19 cellular contexts compared by ENCODE assay signal in genomic region chr22:29690481-29690880, GRCh38. TPM values are rescaled to one million over a fixed set of nuclear protein-coding genes. Genes with fewer than 3 reads are reported as not detected.
DNase-seq lines count a peak whose midpoint lies in the region; ATAC-seq and TF ChIP-seq lines count a peak whose summit lies in the region.
"Had no signal": no experiment of that assay in that cellular context is flagged by ENCODE, and none has a peak within 500 bp of the region (broad histone marks: within the 10 kb centered on the region; RNA-seq: fewer than 3 reads in every experiment).

No MANE protein-coding gene starts in this region.

- peaks cover 0 to 41% (median 7%) of the 10 kb centered on the region in 4 donors for H3K36me3 ChIP-seq in sigmoid colon

- no peak for ATAC-seq in HG02678 (IDR thresholded peaks at IDR 0.05; ENCODE audit: unreplicated experiment)
- ATAC-seq in GM19467 (IDR thresholded peaks at IDR 0.05; ENCODE audit: unreplicated experiment) = no peak
- ATAC-seq: stimulated activated memory B cell treated with anti-CD40 and anti-IgM and Interleukin-4, amounts not matched to agents 10 μg/mL and 1 μg/mL and 100 μg/mL, for 72 hours had no signal

- no peak overlapping the region for H3K4me3 Mint-ChIP-seq in chondrocyte (ENCODE audit: unreplicated experiment)
- no peak overlapping the region for H3K4me3 Mint-ChIP-seq in HFFc6
- H3K4me3 Mint-ChIP-seq: central memory CD8-positive, alpha-beta T cell; H9; stimulated activated memory B cell treated with anti-CD40 and anti-IgM and Interleukin-4, amounts not matched to agents 10 μg/mL and 1 μg/mL and 100 μg/mL, for 72 hours had no signal

- H3K9me3 Mint-ChIP-seq in chondrocyte (ENCODE audit: low read depth) (no peaks in the 10 kb centered on the region), HFFc6 (no peaks in the 10 kb centered on the region)
- H3K9me3 Mint-ChIP-seq: central memory CD8-positive, alpha-beta T cell; H9; stimulated activated memory B cell treated with anti-CD40 and anti-IgM and Interleukin-4, amounts not matched to agents 10 μg/mL and 1 μg/mL and 100 μg/mL, for 72 hours had no signal

- no peak overlapping the region for H3K4me3 ChIP-seq in foreskin fibroblast (ENCODE audit: low read depth in 1 of 2, low read length in 2 of 2)
- no peak overlapping the region for H3K4me3 ChIP-seq in sigmoid colon
- H3K4me3 ChIP-seq: left ventricle myocardium inferior, mucosa of descending colon, thoracic aorta had no signal

- H3K4me1 Mint-ChIP-seq in chondrocyte (ENCODE audit: low read depth) (peaks cover 9% of the 10 kb centered on the region), HFFc6 (ENCODE audit: low read depth) (peaks cover 17% of the 10 kb centered on the region)
- H3K4me1 Mint-ChIP-seq: central memory CD8-positive, alpha-beta T cell; stimulated activated memory B cell treated with anti-CD40 and anti-IgM and Interleukin-4, amounts not matched to agents 10 μg/mL and 1 μg/mL and 100 μg/mL, for 72 hours had no signal

- H3K36me3 Mint-ChIP-seq in chondrocyte (ENCODE audit: low read depth) (peaks cover 12% of the 10 kb centered on the region), HFFc6 (ENCODE audit: low read depth) (no peaks in the 10 kb centered on the region; the same call in 1 of the 2 replicates)

- TF ChIP-seq EP300 in sigmoid colon (IDR thresholded peaks at IDR 0.05) = no peak

- H3K4me1 ChIP-seq in sigmoid colon = peaks cover 0 to 28% (median 16%) of the 10 kb centered on the region in 4 donors

- 81 to 88% methylated on average over 9 of the region's 9 CpGs for WGBS in sigmoid colon, 2 donors

- no peak for TF ChIP-seq POLR2A in sigmoid colon (IDR thresholded peaks at IDR 0.05)

- TF ChIP-seq CTCF in foreskin fibroblast (IDR thresholded peaks at IDR 0.05; ENCODE audit: low read depth, low read length) (no peak), sigmoid colon (IDR thresholded peaks at IDR 0.05) (no peak), chondrocyte (IDR thresholded peaks at IDR 0.05) (no peak), HFFc6 (IDR thresholded peaks at IDR 0.05) (no peak)

- intact Hi-C loops in sigmoid colon (cut with DNase I) = no loop called here

- no peaks in the 10 kb centered on the region for H3K27me3 ChIP-seq in sigmoid colon
- H3K27me3 ChIP-seq: neutrophil had no signal

- H3K27me3 Mint-ChIP-seq in chondrocyte (ENCODE audit: low read depth) (no peaks in the 10 kb centered on the region), HFFc6 (ENCODE audit: insufficient read depth) (peaks cover under 1% of the 10 kb centered on the region; the same call in 1 of the 2 replicates)
- H3K27me3 Mint-ChIP-seq: central memory CD8-positive, alpha-beta T cell; stimulated activated memory B cell treated with anti-CD40 and anti-IgM and Interleukin-4, amounts not matched to agents 10 μg/mL and 1 μg/mL and 100 μg/mL, for 72 hours had no signal

- no peaks in the 10 kb centered on the region for H3K9me3 ChIP-seq in sigmoid colon
- H3K9me3 ChIP-seq: left ventricle myocardium inferior, mucosa of descending colon, neutrophil, thoracic aorta had no signal

- H3K27ac Mint-ChIP-seq in chondrocyte (ENCODE audit: unreplicated experiment) (no peak overlapping the region), HFFc6 (no peak overlapping the region; the same call in 1 of the 2 replicates)
- H3K27ac Mint-ChIP-seq: H9; stimulated activated memory B cell treated with anti-CD40 and anti-IgM and Interleukin-4, amounts not matched to agents 10 μg/mL and 1 μg/mL and 100 μg/mL, for 72 hours had no signal

- DNase-seq in EH (ENCODE audit: low read depth) (peak; percentile 62), SK-N-DZ (ENCODE audit: low spot score) (peak; percentile 72), foreskin fibroblast (peak; percentile 45 to 75), sigmoid colon (no peak), chondrocyte (ENCODE audit: low spot score) (no peak), HFFc6 (no peak)
- DNase-seq: activated gamma-delta T cell; NCI-H1436 treated with DMSO at 0.1 percent for 48 hours; NK-92 treated with Interleukin-12 subunit alpha and Interleukin-12 subunit beta, amount 100 ng/mL, for 24 hours had no signal

- H3K27ac ChIP-seq in sigmoid colon = peak overlapping the region in 3 of 4 donors; percentile 8 to 23 (median 17)
- H3K27ac ChIP-seq: left ventricle myocardium inferior, neutrophil, thoracic aorta had no signal

RNA-seq across cellular contexts. Expression of gene CABP7, which starts 29.3 kb away (rescaled TPM):
- 0.07 and 0.29 TPM in 2 replicates for polyA plus RNA-seq in SK-N-DZ (2014; cell fraction: cytosol; rRNA removed)
- 0.03 and 0.05 TPM in 2 replicates for polyA plus RNA-seq in SK-N-DZ (2014; cell fraction: nucleus; rRNA removed)
- total RNA-seq in sigmoid colon = 1 to 10 TPM in 1 of 4 donors, under 1 TPM in 1, not detected in 2; under 0.01 to 1.1 TPM
- polyA plus RNA-seq in sigmoid colon = under 1 TPM in 1 of 3 donors, not detected in 2; 0.47 TPM
- not detected in 3 replicates for total RNA-seq in chondrocyte
- total RNA-seq in HFFc6 (2021; fragmentation: NEBNext Ultra II Directional; extraction: Animal tissue kit (Norgen Biotek cat#: 25700)) = not detected
- total RNA-seq: left ventricle myocardium inferior, RPMI7951 had no signal

Comparison
In these comparisons a context has a peak if more than half of its experiments do, and no peak if none do; other contexts are left out.
1. DNase-seq: peak in EH (single experiment), SK-N-DZ (single experiment) and foreskin fibroblast (2 of 2); none in sigmoid colon (single experiment), chondrocyte (single experiment) and HFFc6 (single experiment).